In genomic region chr9:114513050-114513951, GRCh38 we compare ENCODE assay signal across 14 cellular contexts. TPM values are rescaled to one million over a fixed set of nuclear protein-coding genes. Genes with fewer than 3 reads are reported as not detected.
DNase-seq lines count a peak whose midpoint lies in the region; ATAC-seq, FAIRE-seq and TF ChIP-seq lines count a peak whose summit lies in the region.
"Had no signal": no experiment of that assay in that cellular context is flagged by ENCODE, and none has a peak within 500 bp of the region (broad histone marks: within the 10 kb centered on the region; RNA-seq: fewer than 3 reads in every experiment).

No MANE protein-coding gene starts in this region.

- H3K4me3 ChIP-seq in A549, result no peak overlapping the region
- H3K4me3 ChIP-seq: hepatocyte had no signal

- CTCF ChIA-PET in A549 (lab: Yijun Ruan, JAX), result interaction anchor here (1.1 to 1.2 kb wide), 2 partner anchors 9 to 398 kb away, joined by 3 read pairs; no protein-coding TSS in a partner anchor

- no peak overlapping the region for H3K4me2 ChIP-seq in A549
- H3K4me2 ChIP-seq: hepatocyte had no signal

- peak overlapping the region; percentile 14 for H3K4me3 Mint-ChIP-seq in T-helper 2 cell treated with Interferon-gamma antibody and Interleukin-4, amounts not matched to agents 5 μg/mL and 100 μg/mL, for 36 hours

- ATAC-seq in A549, result no peak
- ATAC-seq in left colon, result peak; percentile 59
- ATAC-seq in HG03565 (IDR thresholded peaks at IDR 0.05; ENCODE audit: unreplicated experiment), result no peak
- ATAC-seq in Right ventricle myocardium superior (ENCODE audit: poor library complexity), result no peak
- no peak for ATAC-seq in HG03139 (IDR thresholded peaks at IDR 0.05; ENCODE audit: unreplicated experiment)

- POLR2A ChIA-PET in A549 (lab: Yijun Ruan, JAX), result no interaction called here

- no peaks in the 10 kb centered on the region for H3K36me3 Mint-ChIP-seq in T-helper 2 cell treated with Interferon-gamma antibody and Interleukin-4, amounts not matched to agents 5 μg/mL and 100 μg/mL, for 36 hours (ENCODE audit: low read depth)

- no peak for TF ChIP-seq EP300 in A549 (IDR thresholded peaks at IDR 0.05)

- intact Hi-C loops in left colon (cut with DNase I, micrococcal nuclease), result no loop called here
- intact Hi-C loops in Right ventricle myocardium superior (cut with DNase I), result no loop called here

- TF ChIP-seq RAD21 in A549 (conservative IDR thresholded peaks at IDR 0.05 in 1 of 2, IDR thresholded peaks at IDR 0.05 in 1 of 2), result no peak

- H3K9me3 Mint-ChIP-seq in T-helper 2 cell treated with Interferon-gamma antibody and Interleukin-4, amounts not matched to agents 5 μg/mL and 100 μg/mL, for 36 hours, result no peaks in the 10 kb centered on the region

- no peak overlapping the region for H3K27ac ChIP-seq in A549
- H3K27ac ChIP-seq: hepatocyte had no signal

- TF ChIP-seq POLR2A in A549 (IDR thresholded peaks at IDR 0.05; ENCODE audit: low read length), result no peak

- no peaks in the 10 kb centered on the region for H3K4me1 ChIP-seq in A549
- H3K4me1 ChIP-seq: Caco-2 had no signal

- H3K9me3 ChIP-seq in A549, result no peaks in the 10 kb centered on the region
- H3K9me3 ChIP-seq: Caco-2 had no signal

- H3K4me1 Mint-ChIP-seq in T-helper 2 cell treated with Interferon-gamma antibody and Interleukin-4, amounts not matched to agents 5 μg/mL and 100 μg/mL, for 36 hours (ENCODE audit: low read depth), result peaks cover 16% of the 10 kb centered on the region

- no peak for TF ChIP-seq CTCF in A549 (IDR thresholded peaks at IDR 0.05)

- WGBS in A549 (ENCODE audit: missing lambda C conversion rate), result 45% methylated on average over 10 of the region's 10 CpGs

- no peak for FAIRE-seq in A549 (lab: Jason Lieb, UNC)
- FAIRE-seq: keratinocyte, urothelium cell line had no signal

- H3K27ac Mint-ChIP-seq in T-helper 2 cell treated with Interferon-gamma antibody and Interleukin-4, amounts not matched to agents 5 μg/mL and 100 μg/mL, for 36 hours, result peak overlapping the region; percentile 31

- H3K27me3 Mint-ChIP-seq in T-helper 2 cell treated with Interferon-gamma antibody and Interleukin-4, amounts not matched to agents 5 μg/mL and 100 μg/mL, for 36 hours (ENCODE audit: low read depth), result peaks cover 35% of the 10 kb centered on the region

- no peak for DNase-seq in A549 (ENCODE audit: low read depth in 1 of 2, low spot score in 1 of 2)
- peak; percentile 34 for DNase-seq in HT1080 (ENCODE audit: low read depth)
- DNase-seq in T-helper 2 cell treated with Interferon-gamma antibody and Interleukin-4, amounts not matched to agents 5 μg/mL and 100 μg/mL, for 36 hours (ENCODE audit: low spot score), result no peak
- DNase-seq in left colon, result peak; percentile 46 to 55
- no peak for DNase-seq in NCI-H1092 treated with DMSO at 0.1 percent for 48 hours (lab: John Stamatoyannopoulos, UW)
- no peak for DNase-seq in Right ventricle myocardium superior
- DNase-seq: Caco-2, NCI-H1048, NCI-H2081 treated with DMSO at 0.1 percent for 48 hours had no signal

TF ChIP-seq in A549, 52 proteins besides CTCF, POLR2A, EP300 and RAD21:
- TF ChIP-seq JUNB (IDR thresholded peaks at IDR 0.05) (no peak), FOSB (CRISPR knock-in tag; IDR thresholded peaks at IDR 0.05) (no peak), ESRRA (IDR thresholded peaks at IDR 0.05; ENCODE audit: borderline replicate concordance, low read length) (no peak), MAFK (IDR thresholded peaks at IDR 0.05; ENCODE audit: partially characterized antibody) (peak; percentile 52), HES2 (IDR thresholded peaks at IDR 0.05) (no peak)

RNA-seq across cellular contexts. Expression of gene WHRN, which starts 8.0 kb away (rescaled TPM):
- polyA plus RNA-seq in A549 (2011; rRNA removed) (1.2 and 1.5 TPM in 2 replicates), A549 (2017; fragmentation: RNase III; extraction: RNeasy Plus Mini Kit Qiagen cat#74134 plus additional on column Dnase treatment) (2.7 to 3.2 TPM (median 2.9 TPM) in 3 replicates)
- polyA plus RNA-seq in A549 (2012; cell fraction: cytosol; rRNA removed), result 2.1 and 3.1 TPM in 2 replicates
- polyA plus RNA-seq in A549 (2012; cell fraction: nucleus; rRNA removed), result 12.6 and 13.9 TPM in 2 replicates
- polyA minus RNA-seq in A549 (2011; rRNA and poly(A)+ RNA removed), result 1.3 and 2.1 TPM in 2 replicates
- 2.0 and 3.1 TPM in 2 replicates for total RNA-seq in HT1080 (2014; rRNA removed; shearing (Covaris generic))
- 2.9 and 3.7 TPM in 2 replicates for polyA plus RNA-seq in HT1080 (2015; cell fraction: cytosol; rRNA removed)
- 6.2 and 9.2 TPM in 2 replicates for polyA plus RNA-seq in HT1080 (2015; cell fraction: nucleus; rRNA removed)
- total RNA-seq in left colon (1 to 10 TPM; 6.1 to 7.0 TPM), Right ventricle myocardium superior (0.56 TPM)

Comparison
In these comparisons a context has a peak if more than half of its experiments do, and no peak if none do; other contexts are left out.
1. DNase-seq: peak in HT1080 (single experiment) and left colon (2 of 2); none in A549 (0 of 2), T-helper 2 cell treated with Interferon-gamma antibody and Interleukin-4, amounts not matched to agents 5 μg/mL and 100 μg/mL, for 36 hours (single experiment), NCI-H1092 treated with DMSO at 0.1 percent for 48 hours (single experiment) and Right ventricle myocardium superior (single experiment).